In genomic region chr16:22813946-22814325, GRCh38 we compare ENCODE assay signal across 10 cellular contexts. TPM values are rescaled to one million over a fixed set of nuclear protein-coding genes. Genes with fewer than 3 reads are reported as not detected.
A peak's percentile ranks its signal among the peaks of the same experiment; 100 is the strongest.
DNase-seq lines count a peak whose midpoint lies in the region; ATAC-seq and TF ChIP-seq lines count a peak whose summit lies in the region.
"Had no signal": no experiment of that assay in that cellular context is flagged by ENCODE, and none has a peak within 500 bp of the region (broad histone marks: within the 10 kb centered on the region; RNA-seq: fewer than 3 reads in every experiment).

Gene HS3ST2 (plus strand): TSS chr16:22814162. CDS start chr16:22814611, 449 bp downstream.

- no peak within 1 kb of the TSS for H3K27ac Mint-ChIP-seq in activated T-helper 2 cell treated with anti-CD3 and anti-CD28 coated beads, Interferon-gamma antibody, Interleukin-2, Interleukin-4, amounts not matched to agents 10 μg/mL and 5 μg/mL and 100 μg/mL, durations not matched to agents 14 hours and 24 hours and 36 hours
- H3K27ac Mint-ChIP-seq in naive thymus-derived CD8-positive, alpha-beta T cell, result no peak within 1 kb of the TSS
- H3K27ac Mint-ChIP-seq: activated CD4-positive, alpha-beta T cell treated with anti-CD3 and anti-CD28 coated beads, Interleukin-2, amount 10 ng/mL, durations not matched to agents 24 days and 14 days had no signal

- TF ChIP-seq CTCF in fibroblast of mammary gland (conservative IDR thresholded peaks at IDR 0.05; ENCODE audit: control insufficient read depth, insufficient read depth, low read depth, low read length), result no peak

- ATAC-seq in HG02642 (IDR thresholded peaks at IDR 0.05; ENCODE audit: poor library complexity, unreplicated experiment) (no peak), GM21737 (IDR thresholded peaks at IDR 0.05; ENCODE audit: unreplicated experiment) (no peak)
- no peak for ATAC-seq in naive thymus-derived CD8-positive, alpha-beta T cell

- no peaks in the 10 kb centered on the region for H3K36me3 ChIP-seq in neuron (ENCODE audit: insufficient read depth, low read length)

- H3K4me1 ChIP-seq in neuron (ENCODE audit: insufficient read depth, low read length), result peaks cover 8% of the 10 kb centered on the region

- no peaks in the 10 kb centered on the region for H3K9me3 ChIP-seq in neuron (ENCODE audit: low read length)

- no peaks in the 10 kb centered on the region for H3K9me3 Mint-ChIP-seq in activated T-helper 2 cell treated with anti-CD3 and anti-CD28 coated beads, Interferon-gamma antibody, Interleukin-2, Interleukin-4, amounts not matched to agents 10 μg/mL and 5 μg/mL and 100 μg/mL, durations not matched to agents 14 hours and 24 hours and 36 hours
- H3K9me3 Mint-ChIP-seq in naive thymus-derived CD8-positive, alpha-beta T cell, result no peaks in the 10 kb centered on the region
- H3K9me3 Mint-ChIP-seq: activated CD4-positive, alpha-beta T cell treated with anti-CD3 and anti-CD28 coated beads, Interleukin-2, amount 10 ng/mL, durations not matched to agents 24 days and 14 days had no signal

- H2AFZ ChIP-seq in neuron (ENCODE audit: low read depth, low read length), result peak within 1 kb of the TSS; percentile 27

- intact Hi-C loops in activated T-helper 2 cell treated with anti-CD3 and anti-CD28 coated beads, Interferon-gamma antibody, Interleukin-2, Interleukin-4, amounts not matched to agents 10 μg/mL and 5 μg/mL and 100 μg/mL, durations not matched to agents 14 hours and 24 hours and 36 hours (cut with micrococcal nuclease), result no loop called here

- peaks cover 45% of the 10 kb centered on the region for H3K27me3 ChIP-seq in neuron (ENCODE audit: insufficient read depth, low read length)

- peaks cover 34% of the 10 kb centered on the region for H3K27me3 Mint-ChIP-seq in activated T-helper 2 cell treated with anti-CD3 and anti-CD28 coated beads, Interferon-gamma antibody, Interleukin-2, Interleukin-4, amounts not matched to agents 10 μg/mL and 5 μg/mL and 100 μg/mL, durations not matched to agents 14 hours and 24 hours and 36 hours (ENCODE audit: low read depth)
- peaks cover 19 to 59% (median 37%) of the 10 kb centered on the region in 5 donors for H3K27me3 Mint-ChIP-seq in naive thymus-derived CD8-positive, alpha-beta T cell

- peak within 1 kb of the TSS; percentile 7 for H3K4me3 ChIP-seq in fibroblast of mammary gland (ENCODE audit: control insufficient read depth, low read depth, low read length)
- peak within 1 kb of the TSS; percentile 5 for H3K4me3 ChIP-seq in neuron (ENCODE audit: low read length)

- H3K4me1 Mint-ChIP-seq in activated T-helper 2 cell treated with anti-CD3 and anti-CD28 coated beads, Interferon-gamma antibody, Interleukin-2, Interleukin-4, amounts not matched to agents 10 μg/mL and 5 μg/mL and 100 μg/mL, durations not matched to agents 14 hours and 24 hours and 36 hours (ENCODE audit: low read depth), result peaks cover 3% of the 10 kb centered on the region
- H3K4me1 Mint-ChIP-seq in naive thymus-derived CD8-positive, alpha-beta T cell, result peaks cover 0 to 2% (median 0%) of the 10 kb centered on the region in 4 donors
- H3K4me1 Mint-ChIP-seq: activated CD4-positive, alpha-beta T cell treated with anti-CD3 and anti-CD28 coated beads, Interleukin-2, amount 10 ng/mL, durations not matched to agents 24 days and 14 days had no signal

- DNase-seq in DMS114 treated with DMSO at 0.1 percent for 48 hours (lab: John Stamatoyannopoulos, UW; ENCODE audit: unreplicated experiment), result peak; percentile 14
- peak; percentile 14 for DNase-seq in NCI-H2227 treated with DMSO at 0.1 percent for 48 hours (lab: John Stamatoyannopoulos, UW)
- DNase-seq in fibroblast of mammary gland (ENCODE audit: low read depth), result peak; percentile 26
- DNase-seq in activated T-helper 2 cell treated with anti-CD3 and anti-CD28 coated beads, Interferon-gamma antibody, Interleukin-2, Interleukin-4, amounts not matched to agents 10 μg/mL and 5 μg/mL and 100 μg/mL, durations not matched to agents 14 hours and 24 hours and 36 hours (ENCODE audit: low spot score), result no peak
- DNase-seq in naive thymus-derived CD8-positive, alpha-beta T cell, result no peak
- DNase-seq: activated CD4-positive, alpha-beta T cell treated with anti-CD3 and anti-CD28 coated beads, Interleukin-2, amount 10 ng/mL, durations not matched to agents 24 days and 14 days had no signal

- no peak within 1 kb of the TSS for H3K4me3 Mint-ChIP-seq in activated T-helper 2 cell treated with anti-CD3 and anti-CD28 coated beads, Interferon-gamma antibody, Interleukin-2, Interleukin-4, amounts not matched to agents 10 μg/mL and 5 μg/mL and 100 μg/mL, durations not matched to agents 14 hours and 24 hours and 36 hours (ENCODE audit: low read depth)
- no peak within 1 kb of the TSS for H3K4me3 Mint-ChIP-seq in naive thymus-derived CD8-positive, alpha-beta T cell
- H3K4me3 Mint-ChIP-seq: activated CD4-positive, alpha-beta T cell treated with anti-CD3 and anti-CD28 coated beads, Interleukin-2, amount 10 ng/mL, durations not matched to agents 24 days and 14 days had no signal

- H3K36me3 Mint-ChIP-seq in activated T-helper 2 cell treated with anti-CD3 and anti-CD28 coated beads, Interferon-gamma antibody, Interleukin-2, Interleukin-4, amounts not matched to agents 10 μg/mL and 5 μg/mL and 100 μg/mL, durations not matched to agents 14 hours and 24 hours and 36 hours (ENCODE audit: low read depth), result no peaks in the 10 kb centered on the region
- no peaks in the 10 kb centered on the region for H3K36me3 Mint-ChIP-seq in naive thymus-derived CD8-positive, alpha-beta T cell

- POLR2A ChIA-PET in naive thymus-derived CD8-positive, alpha-beta T cell (lab: Charles Lee), result no interaction called here

RNA-seq across cellular contexts. Expression of gene HS3ST2, which starts in this region (rescaled TPM):
- not detected in 2 replicates for total RNA-seq in activated T-helper 2 cell treated with anti-CD3 and anti-CD28 coated beads, Interferon-gamma antibody, Interleukin-2, Interleukin-4, amounts not matched to agents 10 μg/mL and 5 μg/mL and 100 μg/mL, durations not matched to agents 14 hours and 24 hours and 36 hours
- total RNA-seq in naive thymus-derived CD8-positive, alpha-beta T cell, result not detected
- not detected for polyA plus RNA-seq in naive thymus-derived CD8-positive, alpha-beta T cell
- total RNA-seq: activated CD4-positive, alpha-beta T cell treated with anti-CD3 and anti-CD28 coated beads, Interleukin-2, amount 10 ng/mL, durations not matched to agents 24 days and 14 days; renal cortical epithelial cell had no signal

Comparison
In these comparisons a context has a peak if more than half of its experiments do, and no peak if none do; other contexts are left out.
1. DNase-seq: peak in DMS114 treated with DMSO at 0.1 percent for 48 hours (single experiment), NCI-H2227 treated with DMSO at 0.1 percent for 48 hours (single experiment) and fibroblast of mammary gland (single experiment); none in activated T-helper 2 cell treated with anti-CD3 and anti-CD28 coated beads, Interferon-gamma antibody, Interleukin-2, Interleukin-4, amounts not matched to agents 10 μg/mL and 5 μg/mL and 100 μg/mL, durations not matched to agents 14 hours and 24 hours and 36 hours (single experiment) and naive thymus-derived CD8-positive, alpha-beta T cell (0 of 10).